8 cellular contexts compared by ENCODE assay signal in the genomic region with DNA sequence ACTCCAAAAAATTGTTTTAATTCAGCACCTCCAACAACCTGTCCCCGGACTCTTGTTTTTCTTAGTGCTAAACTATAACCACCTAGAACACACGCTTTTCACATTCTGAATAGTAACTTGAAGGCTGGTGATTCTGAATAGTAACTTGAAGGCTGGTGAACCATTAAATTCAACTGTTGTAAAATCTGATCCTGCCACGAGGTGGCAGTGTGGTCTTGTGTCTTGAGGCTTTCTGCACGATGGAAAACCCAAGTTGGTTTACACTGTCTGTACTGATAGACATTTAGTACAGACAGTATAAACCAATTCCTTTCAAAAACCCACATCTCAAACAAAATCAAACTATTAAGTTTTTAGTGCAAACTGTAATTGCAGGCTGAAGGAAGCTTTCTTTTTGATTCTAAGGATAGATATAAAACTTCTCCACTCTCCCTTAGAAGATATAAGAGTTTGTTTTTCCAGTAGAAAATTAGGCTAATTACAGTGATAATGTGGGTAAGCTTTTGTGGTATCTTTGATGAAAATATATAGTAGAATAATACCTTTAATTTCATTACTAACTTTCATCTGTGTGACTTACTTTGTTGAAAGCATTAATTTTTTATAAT. TPM values are rescaled to one million over a fixed set of nuclear protein-coding genes. Genes with fewer than 3 reads are reported as not detected.
DNase-seq lines count a peak whose midpoint lies in the region; ATAC-seq lines count a peak whose summit lies in the region.

No MANE protein-coding gene starts in this region.

- peak; percentile 79 for DNase-seq in AG08395 (ENCODE audit: low spot score)
- DNase-seq in H4 (ENCODE audit: low spot score), result peak; percentile 67
- DNase-seq in NCI-H2227 (lab: John Stamatoyannopoulos, UW; ENCODE audit: unreplicated experiment), result peak; percentile 89
- DNase-seq in activated CD4-positive, CD25-positive, alpha-beta regulatory T cell (lab: John Stamatoyannopoulos, UW), result peak; percentile 24 to 49 (median 40)
- DNase-seq in caudate nucleus (lab: John Stamatoyannopoulos, UW), result peak in 47 of 61 donors; percentile 6 to 91 (median 50)
- DNase-seq in kidney glomerular epithelial cell (lab: John Stamatoyannopoulos, UW), result peak; percentile 59
- peak; percentile 46 for DNase-seq in stimulated activated CD4-positive, alpha-beta T cell treated with anti-CD3 and anti-CD28 coated beads, Interleukin-2, amount 100 ng/mL, for 4 hours (ENCODE audit: low read depth)

- ATAC-seq in HG03196 (IDR thresholded peaks at IDR 0.05; ENCODE audit: unreplicated experiment), result no peak

- no peak overlapping the region for H3K27ac ChIP-seq in caudate nucleus (ENCODE audit: low read depth, low read length)

RNA-seq across cellular contexts. Expression of a gene that starts 57.6 kb away (rescaled TPM):
- total RNA-seq in H4 (2014; rRNA removed; shearing (Covaris generic)), result 318 and 364 TPM in 2 replicates
